Comparison of ENCODE assay signal across 13 cellular contexts in genomic region chr16:15635926-15636325, GRCh38. TPM values are rescaled to one million over a fixed set of nuclear protein-coding genes. Genes with fewer than 3 reads are reported as not detected.
DNase-seq lines count a peak whose midpoint lies in the region; ATAC-seq and TF ChIP-seq lines count a peak whose summit lies in the region.
"Had no signal": no experiment of that assay in that cellular context is flagged by ENCODE, and none has a peak within 500 bp of the region (broad histone marks: within the 10 kb centered on the region; RNA-seq: fewer than 3 reads in every experiment).

No MANE protein-coding gene starts in this region.

- no peak for TF ChIP-seq CTCF in SU-DHL-6 (IDR thresholded peaks at IDR 0.05; ENCODE audit: insufficient read depth, low read length, poor library complexity, severe bottlenecking)
- no peak for TF ChIP-seq CTCF in breast epithelium (IDR thresholded peaks at IDR 0.05)

- H3K9me3 Mint-ChIP-seq in activated naive CD4-positive, alpha-beta T cell treated with anti-CD3 and anti-CD28 coated beads, Interleukin-2, amount 10 ng/mL, durations not matched to agents 7 days and 5 days: no peaks in the 10 kb centered on the region
- no peaks in the 10 kb centered on the region for H3K9me3 Mint-ChIP-seq in dendritic cell treated with granulocyte-macrophage colony-stimulating factor and Interleukin-4, amounts not matched to agents 40 ng/mL and 50 ng/mL, for 4 days
- H3K9me3 Mint-ChIP-seq in stimulated activated naive CD8-positive, alpha-beta T cell treated with anti-CD3 and anti-CD28 coated beads, Interleukin-15, amount 100 ng/mL, for 72 hours: no peaks in the 10 kb centered on the region

- no peaks in the 10 kb centered on the region for H4K20me1 ChIP-seq in SU-DHL-6 (ENCODE audit: low read depth, low read length)

- peak overlapping the region; percentile 94 for H3K27ac Mint-ChIP-seq in activated naive CD4-positive, alpha-beta T cell treated with anti-CD3 and anti-CD28 coated beads, Interleukin-2, amount 10 ng/mL, durations not matched to agents 7 days and 5 days
- peak overlapping the region; percentile 84 for H3K27ac Mint-ChIP-seq in dendritic cell treated with granulocyte-macrophage colony-stimulating factor and Interleukin-4, amounts not matched to agents 40 ng/mL and 50 ng/mL, for 4 days
- H3K27ac Mint-ChIP-seq in stimulated activated naive CD8-positive, alpha-beta T cell treated with anti-CD3 and anti-CD28 coated beads, Interleukin-15, amount 100 ng/mL, for 72 hours: peak overlapping the region; percentile 98

- peaks cover 28% of the 10 kb centered on the region for H3F3A ChIP-seq in SU-DHL-6 (ENCODE audit: insufficient read depth)

- no peak for ATAC-seq in stimulated activated naive CD8-positive, alpha-beta T cell treated with anti-CD3 and anti-CD28 coated beads, Interleukin-15, amount 100 ng/mL, for 72 hours

- H3K9me2 ChIP-seq in SU-DHL-6 (replicated peaks; ENCODE audit: insufficient read depth, low read length): no peaks in the 10 kb centered on the region

- H3K79me2 ChIP-seq in SU-DHL-6 (ENCODE audit: insufficient read depth, low read length): peaks cover 24% of the 10 kb centered on the region

- H3K4me3 ChIP-seq in SU-DHL-6 (ENCODE audit: insufficient read depth, low read length, poor library complexity, severe bottlenecking) (no peak overlapping the region), breast epithelium (no peak overlapping the region)
- H3K4me3 ChIP-seq: lung had no signal

- H3K36me3 Mint-ChIP-seq in activated naive CD4-positive, alpha-beta T cell treated with anti-CD3 and anti-CD28 coated beads, Interleukin-2, amount 10 ng/mL, durations not matched to agents 7 days and 5 days: peaks cover 76% of the 10 kb centered on the region
- peaks cover 95% of the 10 kb centered on the region for H3K36me3 Mint-ChIP-seq in dendritic cell treated with granulocyte-macrophage colony-stimulating factor and Interleukin-4, amounts not matched to agents 40 ng/mL and 50 ng/mL, for 4 days (ENCODE audit: low read depth)

- H3K9me3 ChIP-seq in SU-DHL-6 (ENCODE audit: insufficient read depth, low read length) (no peaks in the 10 kb centered on the region), breast epithelium (no peaks in the 10 kb centered on the region)

- no peaks in the 10 kb centered on the region for H3K27me3 Mint-ChIP-seq in activated naive CD4-positive, alpha-beta T cell treated with anti-CD3 and anti-CD28 coated beads, Interleukin-2, amount 10 ng/mL, durations not matched to agents 7 days and 5 days
- H3K27me3 Mint-ChIP-seq in dendritic cell treated with granulocyte-macrophage colony-stimulating factor and Interleukin-4, amounts not matched to agents 40 ng/mL and 50 ng/mL, for 4 days: no peaks in the 10 kb centered on the region
- no peaks in the 10 kb centered on the region for H3K27me3 Mint-ChIP-seq in stimulated activated naive CD8-positive, alpha-beta T cell treated with anti-CD3 and anti-CD28 coated beads, Interleukin-15, amount 100 ng/mL, for 72 hours

- H3K27ac ChIP-seq in SU-DHL-6 (ENCODE audit: low read depth, low read length) (peak overlapping the region; percentile 95), breast epithelium (no peak overlapping the region)
- H3K27ac ChIP-seq: VCaP had no signal

- no peaks in the 10 kb centered on the region for H3K27me3 ChIP-seq in SU-DHL-6 (ENCODE audit: low read length)
- no peaks in the 10 kb centered on the region for H3K27me3 ChIP-seq in breast epithelium

- no peak overlapping the region for H3K4me3 Mint-ChIP-seq in activated naive CD4-positive, alpha-beta T cell treated with anti-CD3 and anti-CD28 coated beads, Interleukin-2, amount 10 ng/mL, durations not matched to agents 7 days and 5 days
- no peak overlapping the region for H3K4me3 Mint-ChIP-seq in dendritic cell treated with granulocyte-macrophage colony-stimulating factor and Interleukin-4, amounts not matched to agents 40 ng/mL and 50 ng/mL, for 4 days
- H3K4me3 Mint-ChIP-seq in stimulated activated naive CD8-positive, alpha-beta T cell treated with anti-CD3 and anti-CD28 coated beads, Interleukin-15, amount 100 ng/mL, for 72 hours: peak overlapping the region; percentile 59 to 77

- CTCF ChIA-PET in activated naive CD4-positive, alpha-beta T cell treated with anti-CD3 and anti-CD28 coated beads, Interleukin-2, amount 10 ng/mL, durations not matched to agents 7 days and 5 days (lab: Charles Lee): interaction anchor here (0.7 to 2.0 kb wide), 3 partner anchors 8 to 40 kb away, joined by 3 to 6 read pairs (median 4); no protein-coding TSS in a partner anchor

- H3K4me1 Mint-ChIP-seq in activated naive CD4-positive, alpha-beta T cell treated with anti-CD3 and anti-CD28 coated beads, Interleukin-2, amount 10 ng/mL, durations not matched to agents 7 days and 5 days: peaks cover 59% of the 10 kb centered on the region
- H3K4me1 Mint-ChIP-seq in dendritic cell treated with granulocyte-macrophage colony-stimulating factor and Interleukin-4, amounts not matched to agents 40 ng/mL and 50 ng/mL, for 4 days (ENCODE audit: low read depth): peaks cover 52% of the 10 kb centered on the region
- H3K4me1 Mint-ChIP-seq in stimulated activated naive CD8-positive, alpha-beta T cell treated with anti-CD3 and anti-CD28 coated beads, Interleukin-15, amount 100 ng/mL, for 72 hours: peaks cover 84% of the 10 kb centered on the region

- no peak for DNase-seq in activated naive CD4-positive, alpha-beta T cell treated with anti-CD3 and anti-CD28 coated beads, Interleukin-2, amount 10 ng/mL, durations not matched to agents 7 days and 5 days
- DNase-seq in activated naive CD4-positive, alpha-beta T cell (lab: John Stamatoyannopoulos, UW): no peak
- DNase-seq in stimulated activated naive CD8-positive, alpha-beta T cell treated with anti-CD3 and anti-CD28 coated beads, Interleukin-15, amount 100 ng/mL, for 72 hours: no peak
- DNase-seq in breast epithelium (ENCODE audit: low spot score in 2 of 2): no peak
- DNase-seq in NCI-H2081 treated with DMSO at 0.1 percent for 48 hours (lab: John Stamatoyannopoulos, UW): no peak
- no peak for DNase-seq in NCI-H524 treated with DMSO at 0.1 percent for 48 hours (lab: John Stamatoyannopoulos, UW)
- DNase-seq: Calu3; NCI-H1417 treated with DMSO at 0.1 percent for 48 hours; stimulated activated CD4-positive, alpha-beta T cell treated with anti-CD3 and anti-CD28 coated beads, Interleukin-15, amount 100 ng/mL, for 24 hours had no signal

- no peak overlapping the region for H3K9ac ChIP-seq in SU-DHL-6 (ENCODE audit: low read length)

- no peaks in the 10 kb centered on the region for H3K4me1 ChIP-seq in breast epithelium

- no peak for TF ChIP-seq POLR2A in breast epithelium (IDR thresholded peaks at IDR 0.05)

- intact Hi-C loops in dendritic cell treated with granulocyte-macrophage colony-stimulating factor and Interleukin-4, amounts not matched to agents 40 ng/mL and 50 ng/mL, for 4 days (cut with micrococcal nuclease): no loop called here
- intact Hi-C loops in breast epithelium (cut with DNase I; ENCODE audit: low total_unique reads): no loop called here

- peak overlapping the region; percentile 47 for H3K4me2 ChIP-seq in SU-DHL-6 (ENCODE audit: low read depth, low read length, poor library complexity, severe bottlenecking)

- peaks cover 43% of the 10 kb centered on the region for H3K36me3 ChIP-seq in SU-DHL-6 (ENCODE audit: low read length)
- H3K36me3 ChIP-seq in breast epithelium: no peaks in the 10 kb centered on the region

- H2AFZ ChIP-seq in SU-DHL-6 (ENCODE audit: low read depth, low read length, severe bottlenecking): no peak overlapping the region

RNA-seq across cellular contexts. Expression of gene MARF1, which starts 7.0 kb away (rescaled TPM):
- total RNA-seq in breast epithelium: 10 to 100 TPM; 42.9 to 49.3 (median 47.5) TPM

RNA-seq across cellular contexts. Expression of gene NDE1, which starts 14.1 kb away (rescaled TPM):
- 10 to 100 TPM; 19.0 to 34.7 (median 34.1) TPM for total RNA-seq in breast epithelium

Comparison
In these comparisons a context has a peak if more than half of its experiments do, and no peak if none do; other contexts are left out.
1. H3K4me3 Mint-ChIP-seq: peak in stimulated activated naive CD8-positive, alpha-beta T cell treated with anti-CD3 and anti-CD28 coated beads, Interleukin-15, amount 100 ng/mL, for 72 hours (2 of 2); none in activated naive CD4-positive, alpha-beta T cell treated with anti-CD3 and anti-CD28 coated beads, Interleukin-2, amount 10 ng/mL, durations not matched to agents 7 days and 5 days (single experiment) and dendritic cell treated with granulocyte-macrophage colony-stimulating factor and Interleukin-4, amounts not matched to agents 40 ng/mL and 50 ng/mL, for 4 days (single experiment).
2. Peak in every context shown above with its lines, with median percentiles within 50 percentile points of each other: H3K27ac Mint-ChIP-seq.